8 cellular contexts compared by ENCODE assay signal in the genomic region with DNA sequence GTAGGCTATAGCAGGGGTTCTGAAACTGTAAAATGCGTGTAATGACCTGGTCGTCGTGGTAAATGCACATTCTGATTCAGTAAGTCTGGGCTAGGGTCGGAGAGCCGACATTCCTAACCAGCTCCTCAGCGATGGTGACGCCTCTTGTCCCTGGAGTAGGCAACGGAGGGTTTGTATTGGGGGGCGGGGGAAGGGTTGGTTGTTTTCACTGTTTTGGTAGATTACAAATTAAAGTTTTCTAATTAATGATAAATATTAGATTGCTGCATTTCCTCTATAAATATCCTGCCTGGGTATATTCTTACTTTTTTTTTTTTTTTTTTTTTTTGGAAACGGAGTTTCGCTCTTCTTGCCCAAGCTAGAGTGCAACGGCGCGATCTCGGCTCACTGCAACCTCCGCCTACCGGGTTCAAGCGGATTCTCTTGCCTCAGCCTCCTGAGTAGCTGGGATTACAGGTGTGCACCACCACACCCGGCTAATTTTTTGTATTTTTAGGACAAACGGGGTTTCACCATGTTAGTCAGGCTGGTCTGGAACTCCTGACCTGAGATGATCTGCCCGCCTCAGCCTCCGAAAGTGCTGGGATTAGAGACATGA. TPM values are rescaled to one million over a fixed set of nuclear protein-coding genes. Genes with fewer than 3 reads are reported as not detected.
DNase-seq lines count a peak whose midpoint lies in the region; ATAC-seq and TF ChIP-seq lines count a peak whose summit lies in the region.

No MANE protein-coding gene starts in this region.

- TF ChIP-seq CTCF in RWPE2 (IDR thresholded peaks at IDR 0.05; ENCODE audit: poor library complexity, severe bottlenecking) (peak; percentile 45), glutamatergic neuron (IDR thresholded peaks at IDR 0.05; ENCODE audit: partially characterized antibody, unreplicated experiment) (no peak)

- H3K4me1 Mint-ChIP-seq in activated naive CD4-positive, alpha-beta T cell treated with anti-CD3 and anti-CD28 coated beads for 36 hours (ENCODE audit: low read depth) = peaks cover 8% of the 10 kb centered on the region
- H3K4me1 Mint-ChIP-seq in glutamatergic neuron (ENCODE audit: low read depth, unreplicated experiment) = peaks cover 22% of the 10 kb centered on the region

- no peak overlapping the region for H2AFZ ChIP-seq in Karpas-422 (ENCODE audit: low read length)

- H3K79me2 ChIP-seq in Karpas-422 (ENCODE audit: low read length) = no peaks in the 10 kb centered on the region

- CTCF ChIA-PET in activated naive CD4-positive, alpha-beta T cell treated with anti-CD3 and anti-CD28 coated beads for 36 hours (lab: Charles Lee) = interaction anchor here (0.6 to 1.5 kb wide), 5 partner anchors 12 to 835 kb away, joined by 3 read pairs; no protein-coding TSS in a partner anchor

- peak overlapping the region; percentile 80 for H3K4me3 Mint-ChIP-seq in activated naive CD4-positive, alpha-beta T cell treated with anti-CD3 and anti-CD28 coated beads for 36 hours
- peak overlapping the region; percentile 95 for H3K4me3 Mint-ChIP-seq in glutamatergic neuron (ENCODE audit: unreplicated experiment)

- H3K9me2 ChIP-seq in Karpas-422 (replicated peaks; ENCODE audit: insufficient read depth, low read length) = no peaks in the 10 kb centered on the region

- H3K27me3 Mint-ChIP-seq in activated naive CD4-positive, alpha-beta T cell treated with anti-CD3 and anti-CD28 coated beads for 36 hours (ENCODE audit: low read depth) = peaks cover 6% of the 10 kb centered on the region
- peaks cover 14% of the 10 kb centered on the region for H3K27me3 Mint-ChIP-seq in glutamatergic neuron (ENCODE audit: unreplicated experiment)

- DNase-seq in activated naive CD4-positive, alpha-beta T cell treated with anti-CD3 and anti-CD28 coated beads for 36 hours = no peak
- DNase-seq in activated naive CD4-positive, alpha-beta T cell (lab: John Stamatoyannopoulos, UW) = no peak
- no peak for DNase-seq in RWPE2 (ENCODE audit: low spot score)
- DNase-seq in glutamatergic neuron = no peak
- no peak for DNase-seq in stimulated activated naive CD8-positive, alpha-beta T cell treated with anti-CD3 and anti-CD28 coated beads, Interleukin-15, Interleukin-2, amounts not matched to agents 100 U/mL and 50 U/mL, for 24 hours
- no peak for DNase-seq in CD1c-positive myeloid dendritic cell (ENCODE audit: extremely low spot score)
- no peak for DNase-seq in NCI-H1417 treated with DMSO at 0.1 percent for 48 hours (lab: John Stamatoyannopoulos, UW)
- no peak for DNase-seq in Karpas-422

- H3K9me3 Mint-ChIP-seq in activated naive CD4-positive, alpha-beta T cell treated with anti-CD3 and anti-CD28 coated beads for 36 hours = no peaks in the 10 kb centered on the region
- H3K9me3 Mint-ChIP-seq in glutamatergic neuron (ENCODE audit: unreplicated experiment) = peaks cover 8% of the 10 kb centered on the region

- no peak overlapping the region for H3K27ac Mint-ChIP-seq in activated naive CD4-positive, alpha-beta T cell treated with anti-CD3 and anti-CD28 coated beads for 36 hours
- H3K27ac Mint-ChIP-seq in glutamatergic neuron (ENCODE audit: unreplicated experiment) = peak overlapping the region; percentile 100

- H3K9me3 ChIP-seq in RWPE2 (ENCODE audit: severe bottlenecking) (no peaks in the 10 kb centered on the region), Karpas-422 (ENCODE audit: low read length) (no peaks in the 10 kb centered on the region)

- ATAC-seq in RWPE2 (ENCODE audit: low read depth) = no peak
- peak; percentile 6 for ATAC-seq in stimulated activated naive CD8-positive, alpha-beta T cell treated with anti-CD3 and anti-CD28 coated beads, Interleukin-15, Interleukin-2, amounts not matched to agents 100 U/mL and 50 U/mL, for 24 hours

- H3K4me1 ChIP-seq in RWPE2 (ENCODE audit: insufficient read depth, poor library complexity, severe bottlenecking) (peaks cover 25% of the 10 kb centered on the region), Karpas-422 (ENCODE audit: low read length) (no peaks in the 10 kb centered on the region)

- H3K4me3 ChIP-seq in RWPE2 (ENCODE audit: severe bottlenecking) (no peak overlapping the region), Karpas-422 (ENCODE audit: low read length) (no peak overlapping the region)

- no peaks in the 10 kb centered on the region for H4K20me1 ChIP-seq in Karpas-422 (ENCODE audit: insufficient read depth, low read depth, low read length)

- H3K36me3 ChIP-seq in RWPE2 (ENCODE audit: low read depth) (peaks cover 19% of the 10 kb centered on the region), Karpas-422 (ENCODE audit: insufficient read depth, low read length) (no peaks in the 10 kb centered on the region)

- H3K9ac ChIP-seq in Karpas-422 (ENCODE audit: low read length) = no peak overlapping the region

- H3K27me3 ChIP-seq in RWPE2 (ENCODE audit: insufficient read depth, poor library complexity, severe bottlenecking) = no peaks in the 10 kb centered on the region
- no peaks in the 10 kb centered on the region for H3K27me3 ChIP-seq in Karpas-422 (ENCODE audit: low read length)

- H3K36me3 Mint-ChIP-seq in activated naive CD4-positive, alpha-beta T cell treated with anti-CD3 and anti-CD28 coated beads for 36 hours (ENCODE audit: low read depth) = no peaks in the 10 kb centered on the region
- no peaks in the 10 kb centered on the region for H3K36me3 Mint-ChIP-seq in glutamatergic neuron (ENCODE audit: unreplicated experiment)

- H3K27ac ChIP-seq in RWPE2 (ENCODE audit: poor library complexity, severe bottlenecking) (peak overlapping the region; percentile 75), Karpas-422 (ENCODE audit: low read length) (no peak overlapping the region)

- no peak overlapping the region for H3K4me2 ChIP-seq in Karpas-422 (ENCODE audit: low read depth, low read length, poor library complexity, severe bottlenecking)

- intact Hi-C loops in activated naive CD4-positive, alpha-beta T cell treated with anti-CD3 and anti-CD28 coated beads for 36 hours (cut with micrococcal nuclease) = no loop called here

RNA-seq across cellular contexts. Expression of gene ALDH7A1, which starts 0.6 kb away (rescaled TPM):
- total RNA-seq in activated naive CD4-positive, alpha-beta T cell treated with anti-CD3 and anti-CD28 coated beads for 36 hours = 10 to 100 TPM; 10.3 to 11.3 TPM
- total RNA-seq in glutamatergic neuron (ENCODE audit: unreplicated experiment) = 85.9 TPM
- total RNA-seq in Karpas-422 (2014; rRNA removed; shearing (Covaris generic); ENCODE audit: low replicate concordance) = not detected in 2 replicates

RNA-seq across cellular contexts. Expression of gene PHAX, which starts 5.2 kb away (rescaled TPM):
- 10 to 100 TPM; 34.9 to 37.2 TPM for total RNA-seq in activated naive CD4-positive, alpha-beta T cell treated with anti-CD3 and anti-CD28 coated beads for 36 hours
- 41.1 TPM for total RNA-seq in glutamatergic neuron (ENCODE audit: unreplicated experiment)
- 15.2 and 26.1 TPM in 2 replicates for total RNA-seq in Karpas-422 (2014; rRNA removed; shearing (Covaris generic); ENCODE audit: low replicate concordance)

Comparison
In these comparisons a context has a peak if more than half of its experiments do, and no peak if none do; other contexts are left out.
1. RNA of gene ALDH7A1, which starts 0.6 kb away (total RNA-seq): 85.9 TPM in glutamatergic neuron (single experiment) and 10.3 to 11.3 TPM in activated naive CD4-positive, alpha-beta T cell treated with anti-CD3 and anti-CD28 coated beads for 36 hours; not detected in Karpas-422; every median in the first group is over 10 times any median in the second.